ENCODE assay signal across 1 cellular context in genomic region chr1:222283147-222283768, GRCh38.
TF ChIP-seq lines count a peak whose summit lies in the region.

No MANE protein-coding gene starts in this region.

TF ChIP-seq in IMR-90, 13 proteins besides CTCF, POLR2A, EP300 and RAD21 (continued from another document):
- TF ChIP-seq MAFK (IDR thresholded peaks at IDR 0.05; ENCODE audit: low read depth, low read length) = peak; percentile 26; the same call in 1 of the 2 replicates
